ENCODE assay signal across 29 cellular contexts in the genomic region with DNA sequence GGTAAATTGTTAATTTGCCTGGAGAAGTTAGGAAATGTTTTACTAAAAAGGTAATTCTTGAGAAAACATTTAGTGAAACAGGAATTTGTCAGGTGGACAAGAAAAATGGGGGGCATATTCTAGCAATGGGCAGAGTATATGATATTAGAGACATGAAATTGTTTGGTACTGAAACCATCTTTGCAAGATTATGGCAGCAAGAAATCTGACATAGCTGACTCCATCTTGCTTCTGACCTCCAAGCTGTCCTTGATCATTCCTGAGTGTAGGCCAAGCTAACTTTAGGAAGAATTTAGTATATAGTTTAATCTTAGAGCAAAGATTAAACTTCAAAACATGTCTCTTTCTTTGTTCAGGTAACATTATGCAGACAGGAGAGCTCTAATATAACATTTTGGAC. TPM values are rescaled to one million over a fixed set of nuclear protein-coding genes. Genes with fewer than 3 reads are reported as not detected.
"Had no signal": no experiment of that assay in that cellular context is flagged by ENCODE, and none has a peak within 500 bp of the region (broad histone marks: within the 10 kb centered on the region; RNA-seq: fewer than 3 reads in every experiment).

No MANE protein-coding gene starts in this region.

- H3K36me3 Mint-ChIP-seq: activated naive CD8-positive, alpha-beta T cell treated with anti-CD3 and anti-CD28 coated beads for 36 hours had no signal

- H3K27me3 Mint-ChIP-seq: activated CD4-positive, alpha-beta memory T cell treated with anti-CD3 and anti-CD28 coated beads, Interleukin-2, amount 10 ng/mL, durations not matched to agents 7 days and 5 days; activated naive CD4-positive, alpha-beta T cell treated with anti-CD3 and anti-CD28 coated beads, Interleukin-2, amount 10 ng/mL, durations not matched to agents 7 days and 5 days; activated naive CD8-positive, alpha-beta T cell treated with anti-CD3 and anti-CD28 coated beads for 36 hours; activated T-helper 17 cell treated with anti-CD3 and anti-CD28 coated beads, Interleukin-2, amount 50 U/mL, for 72 hours had no signal

- H3K27ac Mint-ChIP-seq: activated CD4-positive, alpha-beta memory T cell treated with anti-CD3 and anti-CD28 coated beads, Interleukin-2, amount 10 ng/mL, durations not matched to agents 7 days and 5 days; activated naive CD4-positive, alpha-beta T cell treated with anti-CD3 and anti-CD28 coated beads, Interleukin-2, amount 10 ng/mL, durations not matched to agents 7 days and 5 days; activated naive CD8-positive, alpha-beta T cell treated with anti-CD3 and anti-CD28 coated beads for 36 hours; activated T-helper 17 cell treated with anti-CD3 and anti-CD28 coated beads, Interleukin-2, amount 50 U/mL, for 72 hours had no signal

- H3K27me3 ChIP-seq: colonic mucosa, SJCRH30 had no signal

- DNase-seq: activated CD4-positive, alpha-beta memory T cell treated with anti-CD3 and anti-CD28 coated beads, Interleukin-2, amount 10 ng/mL, durations not matched to agents 7 days and 5 days; activated CD4-positive, alpha-beta T cell treated with anti-CD3 and anti-CD28 coated beads for 1 hour; activated CD4-positive, alpha-beta T cell treated with anti-CD3 and anti-CD28 coated beads, Interleukin-2, amount 50 U/mL, for 1 hour; activated gamma-delta T cell treated with Interleukin-2 at 50 U/mL for 16 hours; activated naive CD4-positive, alpha-beta T cell treated with anti-CD3 and anti-CD28 coated beads, Interleukin-2, amount 10 ng/mL, durations not matched to agents 7 days and 5 days; activated naive CD8-positive, alpha-beta T cell treated with anti-CD3 and anti-CD28 coated beads for 36 hours; activated T-cell treated with anti-CD3 and anti-CD28 coated beads, Interleukin-2, amount 50 U/mL, for 4 hours; anterior cingulate cortex; caudate nucleus; colonic mucosa; IMR-90; KG1; MV-4-11; NCI-H1092 treated with DMSO at 0.1 percent for 48 hours; NCI-H1417 treated with DMSO at 0.1 percent for 48 hours; NCI-H1694 treated with DMSO at 0.1 percent for 48 hours; NCI-H2029 treated with DMSO at 0.1 percent for 48 hours; NCI-H510A treated with DMSO at 0.1 percent for 48 hours; NCI-H69; NK-92 treated with Interleukin-12 subunit alpha and Interleukin-12 subunit beta, amount 100 ng/mL, for 24 hours; OCI-M1; RPMI8226; SJCRH30; SK-N-SH; SW 1271 had no signal

- ATAC-seq: Panc1, Right ventricle myocardium inferior had no signal

- H3K4me3 Mint-ChIP-seq: activated CD4-positive, alpha-beta memory T cell treated with anti-CD3 and anti-CD28 coated beads, Interleukin-2, amount 10 ng/mL, durations not matched to agents 7 days and 5 days; activated naive CD4-positive, alpha-beta T cell treated with anti-CD3 and anti-CD28 coated beads, Interleukin-2, amount 10 ng/mL, durations not matched to agents 7 days and 5 days; activated naive CD8-positive, alpha-beta T cell treated with anti-CD3 and anti-CD28 coated beads for 36 hours; activated T-cell treated with anti-CD3 and anti-CD28 coated beads, Interleukin-2, amount 50 U/mL, for 4 hours; activated T-helper 17 cell treated with anti-CD3 and anti-CD28 coated beads, Interleukin-2, amount 50 U/mL, for 72 hours had no signal

- H3K27ac ChIP-seq: colonic mucosa, SJCRH30 had no signal

- H3K4me3 ChIP-seq: colonic mucosa, SJCRH30 had no signal

RNA-seq across cellular contexts. Expression of a gene that starts 14.0 kb away (rescaled TPM):
- total RNA-seq: IMR-90, LHCN-M2 had no signal
